15 cellular contexts compared by ENCODE assay signal in genomic region chr11:76287227-76287626, GRCh38.
DNase-seq lines count a peak whose midpoint lies in the region; ATAC-seq and TF ChIP-seq lines count a peak whose summit lies in the region.
"Had no signal": no experiment of that assay in that cellular context is flagged by ENCODE, and none has a peak within 500 bp of the region (broad histone marks: within the 10 kb centered on the region; RNA-seq: fewer than 3 reads in every experiment).

No MANE protein-coding gene starts in this region.

- no peak for ATAC-seq in stimulated activated naive CD8-positive, alpha-beta T cell treated with anti-CD3 and anti-CD28 coated beads, Interleukin-15, amount 100 ng/mL, for 72 hours
- no peak for ATAC-seq in stimulated activated naive CD8-positive, alpha-beta T cell treated with anti-CD3 and anti-CD28 coated beads, Interleukin-15, Interleukin-2, amounts not matched to agents 100 U/mL and 50 U/mL, for 24 hours
- no peak for ATAC-seq in stimulated activated effector memory CD8-positive, alpha-beta T cell treated with anti-CD3 and anti-CD28 coated beads, Interleukin-12 subunit alpha, Interleukin-12 subunit beta, amount 100 ng/mL, for 72 hours
- ATAC-seq in HG03095 (IDR thresholded peaks at IDR 0.05; ENCODE audit: unreplicated experiment): no peak
- no peak for ATAC-seq in GM21367 (IDR thresholded peaks at IDR 0.05; ENCODE audit: unreplicated experiment)
- ATAC-seq: Right ventricle myocardium inferior had no signal

- H3K27ac ChIP-seq in HEK293 (ENCODE audit: extremely low read depth, low read depth, low read length): no peak overlapping the region
- H3K27ac ChIP-seq in effector memory CD4-positive, alpha-beta T cell (ENCODE audit: insufficient read depth, low read length, poor library complexity, severe bottlenecking): peak overlapping the region; percentile 5

- H3K36me3 ChIP-seq in HEK293 (ENCODE audit: control insufficient read depth in 2 of 2, insufficient read depth in 1 of 2, low read length in 2 of 2): no peaks in the 10 kb centered on the region
- H3K36me3 ChIP-seq in effector memory CD4-positive, alpha-beta T cell (ENCODE audit: control insufficient read depth, insufficient read depth, low read length): no peaks in the 10 kb centered on the region

- H3K4me3 ChIP-seq in HEK293 (ENCODE audit: low read depth, low read length): no peak overlapping the region
- H3K4me3 ChIP-seq in effector memory CD4-positive, alpha-beta T cell (ENCODE audit: insufficient read depth, low read depth, low read length, poor library complexity, severe bottlenecking): no peak overlapping the region

- peaks cover 2% of the 10 kb centered on the region; the same call in 1 of the 2 replicates for H3K4me1 ChIP-seq in HEK293 (ENCODE audit: control insufficient read depth, insufficient read depth, low read length)
- peaks cover 18% of the 10 kb centered on the region for H3K4me1 ChIP-seq in effector memory CD4-positive, alpha-beta T cell (ENCODE audit: control insufficient read depth, insufficient read depth, low read length, poor library complexity, severe bottlenecking)

- no peaks in the 10 kb centered on the region for H3K9me3 Mint-ChIP-seq in stimulated activated naive CD8-positive, alpha-beta T cell treated with anti-CD3 and anti-CD28 coated beads, Interleukin-15, amount 100 ng/mL, for 72 hours
- no peaks in the 10 kb centered on the region for H3K9me3 Mint-ChIP-seq in stimulated activated effector memory CD8-positive, alpha-beta T cell treated with anti-CD3 and anti-CD28 coated beads, Interleukin-12 subunit alpha, Interleukin-12 subunit beta, amount 100 ng/mL, for 72 hours
- H3K9me3 Mint-ChIP-seq: HFFc6 had no signal

- peaks cover 34% of the 10 kb centered on the region for H3K4me1 Mint-ChIP-seq in stimulated activated naive CD8-positive, alpha-beta T cell treated with anti-CD3 and anti-CD28 coated beads, Interleukin-15, amount 100 ng/mL, for 72 hours
- peaks cover 19% of the 10 kb centered on the region for H3K4me1 Mint-ChIP-seq in stimulated activated effector memory CD8-positive, alpha-beta T cell treated with anti-CD3 and anti-CD28 coated beads, Interleukin-12 subunit alpha, Interleukin-12 subunit beta, amount 100 ng/mL, for 72 hours

- no peak for TF ChIP-seq CTCF in HEK293 (tag by site-specific recombination; IDR thresholded peaks at IDR 0.05)

- no peaks in the 10 kb centered on the region for H3K9me3 ChIP-seq in HEK293 (ENCODE audit: control insufficient read depth, insufficient read depth, low read depth, low read length)
- no peaks in the 10 kb centered on the region for H3K9me3 ChIP-seq in effector memory CD4-positive, alpha-beta T cell (ENCODE audit: control insufficient read depth, low read length)

- CTCF ChIA-PET in HEK293 (lab: Yijun Ruan, JAX): no interaction called here

- peak overlapping the region; percentile 83 to 98 for H3K27ac Mint-ChIP-seq in stimulated activated naive CD8-positive, alpha-beta T cell treated with anti-CD3 and anti-CD28 coated beads, Interleukin-15, amount 100 ng/mL, for 72 hours
- peak overlapping the region; percentile 82 for H3K27ac Mint-ChIP-seq in stimulated activated effector memory CD8-positive, alpha-beta T cell treated with anti-CD3 and anti-CD28 coated beads, Interleukin-12 subunit alpha, Interleukin-12 subunit beta, amount 100 ng/mL, for 72 hours
- H3K27ac Mint-ChIP-seq: B cell, HFFc6 had no signal

- no peaks in the 10 kb centered on the region for H3K36me3 Mint-ChIP-seq in stimulated activated effector memory CD8-positive, alpha-beta T cell treated with anti-CD3 and anti-CD28 coated beads, Interleukin-12 subunit alpha, Interleukin-12 subunit beta, amount 100 ng/mL, for 72 hours

- H3K27me3 ChIP-seq in effector memory CD4-positive, alpha-beta T cell (replicated peaks; ENCODE audit: control insufficient read depth, insufficient read depth, low read length, poor library complexity, severe bottlenecking): no peaks in the 10 kb centered on the region

- no peaks in the 10 kb centered on the region for H3K27me3 Mint-ChIP-seq in stimulated activated naive CD8-positive, alpha-beta T cell treated with anti-CD3 and anti-CD28 coated beads, Interleukin-15, amount 100 ng/mL, for 72 hours
- H3K27me3 Mint-ChIP-seq: B cell had no signal

- peak overlapping the region in 1 of 2 donors; percentile 75 for H3K4me3 Mint-ChIP-seq in stimulated activated naive CD8-positive, alpha-beta T cell treated with anti-CD3 and anti-CD28 coated beads, Interleukin-15, amount 100 ng/mL, for 72 hours
- H3K4me3 Mint-ChIP-seq in stimulated activated effector memory CD8-positive, alpha-beta T cell treated with anti-CD3 and anti-CD28 coated beads, Interleukin-12 subunit alpha, Interleukin-12 subunit beta, amount 100 ng/mL, for 72 hours: peak overlapping the region; percentile 27
- H3K4me3 Mint-ChIP-seq: B cell, HFFc6 had no signal

- POLR2A ChIA-PET in HEK293 (lab: Yijun Ruan, JAX): no interaction called here

- DNase-seq in stimulated activated naive CD8-positive, alpha-beta T cell treated with anti-CD3 and anti-CD28 coated beads, Interleukin-15, amount 100 ng/mL, for 72 hours: no peak
- DNase-seq in stimulated activated naive CD8-positive, alpha-beta T cell treated with anti-CD3 and anti-CD28 coated beads, Interleukin-15, Interleukin-2, amounts not matched to agents 100 U/mL and 50 U/mL, for 24 hours: no peak
- DNase-seq in effector memory CD4-positive, alpha-beta T cell: no peak
- no peak for DNase-seq in stimulated activated effector memory CD8-positive, alpha-beta T cell treated with anti-CD3 and anti-CD28 coated beads, Interleukin-12 subunit alpha, Interleukin-12 subunit beta, amount 100 ng/mL, for 72 hours (ENCODE audit: low spot score in 2 of 2)
- no peak for DNase-seq in mucosa of gallbladder (ENCODE audit: low spot score)
- DNase-seq: HFFc6, NCI-H1048, NCI-H146, NCI-H2081 treated with DMSO at 0.1 percent for 48 hours, NCI-H510A treated with DMSO at 0.1 percent for 48 hours had no signal

TF ChIP-seq in HEK293, 187 proteins besides CTCF, POLR2A, EP300 and RAD21:
- TF ChIP-seq ZNF610 (tag by site-specific recombination; IDR thresholded peaks at IDR 0.05; ENCODE audit: borderline replicate concordance) (no peak), IKZF3 (tag by site-specific recombination; IDR thresholded peaks at IDR 0.05) (no peak), ZIC2 (tag by site-specific recombination; IDR thresholded peaks at IDR 0.05) (peak; percentile 53)
